ENCODE assay signal across 1 cellular context in the genomic region with DNA sequence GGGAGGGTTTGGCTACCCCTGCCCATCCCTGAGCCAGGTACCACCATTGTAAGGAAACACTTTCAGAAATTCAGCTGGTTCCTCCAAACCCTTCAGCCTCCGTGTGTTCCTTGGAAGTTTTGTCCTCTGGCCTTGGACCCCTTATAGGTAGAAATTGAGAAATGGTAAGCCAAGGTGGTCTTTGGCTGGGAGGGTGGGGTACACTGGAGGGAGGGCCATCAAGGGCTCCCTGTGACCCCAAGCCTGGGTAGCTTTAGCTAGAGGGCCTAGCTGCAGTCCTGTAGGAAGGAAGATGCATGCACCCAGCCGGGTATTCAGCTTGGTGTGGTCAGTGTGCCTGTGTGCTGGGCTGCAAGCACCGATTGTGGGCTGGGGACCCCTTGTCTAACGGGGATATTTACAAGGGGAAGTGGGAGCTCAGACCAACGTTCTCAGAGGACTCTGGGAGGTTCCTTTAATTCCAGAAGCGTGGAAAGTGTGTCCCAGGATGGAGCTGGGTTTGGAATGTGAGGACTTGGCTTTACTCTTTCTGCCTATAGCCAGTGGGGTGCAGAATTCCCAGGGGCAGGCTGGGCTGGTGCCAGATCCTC.
TF ChIP-seq lines count a peak whose summit lies in the region.

No MANE protein-coding gene starts in this region.

TF ChIP-seq in HepG2, 621 proteins besides CTCF, POLR2A, EP300 and RAD21 (continued from another document):
- TF ChIP-seq, protein P1, sequence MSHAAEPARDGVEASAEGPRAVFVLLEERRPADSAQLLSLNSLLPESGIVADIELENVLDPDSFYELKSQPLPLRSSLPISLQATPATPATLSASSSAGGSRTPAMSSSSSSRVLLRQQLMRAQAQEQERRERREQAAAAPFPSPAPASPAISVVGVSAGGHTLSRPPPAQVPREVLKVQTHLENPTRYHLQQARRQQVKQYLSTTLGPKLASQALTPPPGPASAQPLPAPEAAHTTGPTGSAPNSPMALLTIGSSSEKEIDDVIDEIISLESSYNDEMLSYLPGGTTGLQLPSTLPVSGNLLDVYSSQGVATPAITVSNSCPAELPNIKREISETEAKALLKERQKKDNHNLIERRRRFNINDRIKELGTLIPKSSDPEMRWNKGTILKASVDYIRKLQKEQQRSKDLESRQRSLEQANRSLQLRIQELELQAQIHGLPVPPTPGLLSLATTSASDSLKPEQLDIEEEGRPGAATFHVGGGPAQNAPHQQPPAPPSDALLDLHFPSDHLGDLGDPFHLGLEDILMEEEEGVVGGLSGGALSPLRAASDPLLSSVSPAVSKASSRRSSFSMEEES (CRISPR knock-in tag; IDR thresholded peaks at IDR 0.05): no peak
- TF ChIP-seq ZNF143 (CRISPR knock-in tag; IDR thresholded peaks at IDR 0.05) (no peak), ELF1 (CRISPR knock-in tag; IDR thresholded peaks at IDR 0.05) (no peak)
